Comparison of ENCODE assay signal across 9 cellular contexts in the genomic region with DNA sequence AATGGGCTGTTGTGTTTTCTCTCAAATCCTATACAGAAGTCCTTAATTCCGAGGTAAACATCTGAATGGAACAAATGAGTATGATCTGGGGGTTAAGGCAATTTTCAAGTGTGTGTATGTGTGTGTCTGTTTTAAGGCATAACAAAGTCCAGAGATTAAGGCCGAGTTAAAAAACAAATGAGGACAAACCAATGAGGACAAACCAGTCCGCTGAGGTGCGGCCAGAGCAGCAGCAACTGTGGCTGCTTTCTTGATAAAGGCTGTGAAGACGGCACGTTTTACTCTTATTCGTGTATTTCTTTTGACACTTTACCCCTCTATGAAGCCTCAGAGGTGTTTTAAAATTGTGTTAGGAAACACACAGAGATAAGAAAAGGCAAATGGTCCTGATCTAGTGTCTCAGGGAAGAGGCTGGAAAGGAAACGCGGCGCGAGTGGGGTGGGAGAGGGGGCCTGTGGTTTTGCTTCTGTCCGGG. TPM values are rescaled to one million over a fixed set of nuclear protein-coding genes. Genes with fewer than 3 reads are reported as not detected.
A peak's percentile ranks its signal among the peaks of the same experiment; 100 is the strongest.
DNase-seq lines count a peak whose midpoint lies in the region; ATAC-seq and TF ChIP-seq lines count a peak whose summit lies in the region.
"Had no signal": no experiment of that assay in that cellular context is flagged by ENCODE, and none has a peak within 500 bp of the region (broad histone marks: within the 10 kb centered on the region; RNA-seq: fewer than 3 reads in every experiment).

No MANE protein-coding gene starts in this region.

- no peaks in the 10 kb centered on the region for H3K27me3 ChIP-seq in AG04450 (ENCODE audit: control insufficient read depth, insufficient read depth, low read length)
- no peaks in the 10 kb centered on the region for H3K27me3 ChIP-seq in dorsolateral prefrontal cortex
- H3K27me3 ChIP-seq in mucosa of rectum (ENCODE audit: control insufficient read depth in 2 of 2, insufficient read depth in 2 of 2, low read length in 2 of 2): peaks cover 9 to 11% of the 10 kb centered on the region in 2 donors

- H3K4me3 ChIP-seq in AG04450 (ENCODE audit: low read depth, low read length) (peak overlapping the region; percentile 83), dorsolateral prefrontal cortex (peak overlapping the region; percentile 51 to 86 (median 74)), mucosa of rectum (ENCODE audit: low read length in 2 of 2) (peak overlapping the region; percentile 75 to 83)

- no peaks in the 10 kb centered on the region for H3K4me1 Mint-ChIP-seq in effector memory CD8-positive, alpha-beta T cell (ENCODE audit: low read depth in 2 of 2)

- H3K27ac ChIP-seq in AG04450 (ENCODE audit: low read depth, low read length) (peak overlapping the region; percentile 86), dorsolateral prefrontal cortex (peak overlapping the region in 52 of 59 donors; percentile 30 to 93 (median 76)), mucosa of rectum (ENCODE audit: low read depth in 2 of 2, low read length in 2 of 2) (peak overlapping the region; percentile 80 to 88)

- H3K9ac ChIP-seq in mucosa of rectum (ENCODE audit: low read depth in 1 of 2, low read length in 2 of 2): peak overlapping the region; percentile 68 to 80

- intact Hi-C loops in dorsolateral prefrontal cortex (cut with DNase I): loop anchor here (5.0 to 10.0 kb wide), 3 partner anchors 76 to 214 kb away; no protein-coding TSS in a partner anchor

- POLR2A ChIA-PET in AG04450 (lab: Yijun Ruan, JAX): interaction anchor here (1.1 kb wide), 2 partner anchors 10 to 108 kb away, joined by 3 read pairs; no protein-coding TSS in a partner anchor

- H3K9me3 Mint-ChIP-seq in effector memory CD8-positive, alpha-beta T cell: peaks cover 0 to under 1% of the 10 kb centered on the region in 2 donors

- DNase-seq in AG04450 (ENCODE audit: low read depth, low spot score) (no peak), LoVo (ENCODE audit: low spot score) (peak; percentile 32), dorsolateral prefrontal cortex (no peak), HuH-7.5 (ENCODE audit: low spot score) (no peak)
- no peak for DNase-seq in effector memory CD8-positive, alpha-beta T cell
- no peak for DNase-seq in stimulated activated CD4-positive, alpha-beta T cell treated with anti-CD3 and anti-CD28 coated beads, Interleukin-2, amount 100 ng/mL, for 48 hours
- DNase-seq: activated CD4-positive, CD25-positive, alpha-beta regulatory T cell treated with anti-CD3 and anti-CD28 coated beads, Interleukin-2, amount 50 U/mL, for 72 hours had no signal

- H3K36me3 Mint-ChIP-seq in effector memory CD8-positive, alpha-beta T cell (ENCODE audit: insufficient read depth): no peaks in the 10 kb centered on the region

- no peak overlapping the region for H3K27ac Mint-ChIP-seq in effector memory CD8-positive, alpha-beta T cell

- no peaks in the 10 kb centered on the region for H3K36me3 ChIP-seq in mucosa of rectum (ENCODE audit: control insufficient read depth in 2 of 2, insufficient read depth in 2 of 2, low read length in 2 of 2)

- no peak overlapping the region for H3K4me3 Mint-ChIP-seq in effector memory CD8-positive, alpha-beta T cell

- TF ChIP-seq CTCF in AG04450 (IDR thresholded peaks at IDR 0.05; ENCODE audit: low read depth, low read length) (no peak), dorsolateral prefrontal cortex (IDR thresholded peaks at IDR 0.05 in 54 of 56, conservative IDR thresholded peaks at IDR 0.05 in 2 of 56; ENCODE audit: low read depth in 1 of 56, partially characterized antibody in 56 of 56) (no peak)

- H3K9me3 ChIP-seq in AG04450 (ENCODE audit: control insufficient read depth, insufficient read depth, low read length) (peaks cover 3% of the 10 kb centered on the region; the same call in 1 of the 2 replicates), mucosa of rectum (ENCODE audit: control insufficient read depth in 2 of 2, low read length in 2 of 2) (no peaks in the 10 kb centered on the region)

- H3K4me1 ChIP-seq in mucosa of rectum (ENCODE audit: control insufficient read depth in 2 of 2, insufficient read depth in 2 of 2, low read length in 2 of 2): peaks cover 5 to 11% of the 10 kb centered on the region in 2 donors

- CTCF ChIA-PET in AG04450 (lab: Charles Lee): interaction anchor here (0.7 to 4.4 kb wide), 12 partner anchors 10 to 395 kb away, joined by 3 to 31 read pairs (median 4); no protein-coding TSS in a partner anchor

- H3K27me3 Mint-ChIP-seq in effector memory CD8-positive, alpha-beta T cell: peaks cover 14 to 33% of the 10 kb centered on the region in 2 donors

- no peak for ATAC-seq in effector memory CD8-positive, alpha-beta T cell (replicated peaks)
- ATAC-seq in GM19455 (IDR thresholded peaks at IDR 0.05; ENCODE audit: unreplicated experiment): no peak

RNA-seq across cellular contexts. Expression of a gene that starts 0.5 kb away (rescaled TPM):
- 32.7 and 44.7 TPM in 2 replicates for polyA plus RNA-seq in AG04450 (2011; rRNA removed)
- polyA minus RNA-seq in AG04450 (2011; rRNA and poly(A)+ RNA removed): 26.4 and 38.9 TPM in 2 replicates
- total RNA-seq in dorsolateral prefrontal cortex: 10 to 100 TPM; 11.4 to 52.7 (median 28.6) TPM
